In the genomic region with DNA sequence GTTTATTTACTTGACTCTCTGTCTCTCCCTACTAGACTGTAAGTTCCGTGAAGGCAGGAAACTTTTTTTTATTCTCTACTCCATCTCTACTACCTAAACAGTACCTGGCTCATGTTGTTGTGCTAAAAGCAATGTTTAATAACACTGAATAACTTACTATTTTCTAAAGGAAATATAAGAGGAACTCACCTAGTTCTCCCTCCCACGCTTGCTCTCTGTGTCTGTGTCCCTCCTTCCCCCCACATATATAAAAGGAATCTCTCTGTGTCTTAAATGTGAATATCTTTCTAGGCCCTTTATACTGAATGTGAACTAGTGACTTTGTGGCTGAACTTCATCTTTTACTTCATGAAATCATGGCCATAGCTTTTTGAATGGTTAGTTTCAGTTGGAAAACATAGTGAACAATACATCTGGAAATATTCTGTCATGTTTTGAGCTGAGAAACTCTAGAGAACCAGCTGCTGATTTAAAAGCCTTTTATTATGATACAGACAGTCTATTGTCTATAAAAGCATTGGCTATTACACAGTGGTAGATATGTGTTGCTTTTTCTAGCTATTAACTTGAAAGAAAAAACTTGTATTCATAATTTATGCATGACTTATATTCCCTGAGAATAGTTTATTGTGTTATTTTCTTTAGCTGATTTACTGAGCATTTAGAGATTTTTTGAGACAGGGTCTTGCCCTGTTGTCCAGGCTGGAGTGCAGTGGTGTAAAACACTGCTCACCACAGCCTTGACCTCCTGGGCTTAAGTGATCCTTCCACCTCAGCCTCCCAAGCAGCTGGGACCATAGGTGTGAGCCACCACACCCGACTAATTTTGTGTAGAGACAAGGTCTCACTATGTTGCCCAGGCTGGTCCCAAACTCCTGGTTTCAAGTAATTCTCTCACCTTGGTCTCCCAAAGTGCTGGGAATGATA, we compare ENCODE assay signal across 10 cellular contexts. TPM values are rescaled to one million over a fixed set of nuclear protein-coding genes. Genes with fewer than 3 reads are reported as not detected.
DNase-seq lines count a peak whose midpoint lies in the region; ATAC-seq and TF ChIP-seq lines count a peak whose summit lies in the region.
"Had no signal": no experiment of that assay in that cellular context is flagged by ENCODE, and none has a peak within 500 bp of the region (broad histone marks: within the 10 kb centered on the region; RNA-seq: fewer than 3 reads in every experiment).

No MANE protein-coding gene starts in this region.

- no peaks in the 10 kb centered on the region for H3K27me3 Mint-ChIP-seq in osteocyte (ENCODE audit: unreplicated experiment)
- H3K27me3 Mint-ChIP-seq: IgD-negative memory B cell had no signal

- H3K9me3 ChIP-seq in heart left ventricle (no peaks in the 10 kb centered on the region), colonic mucosa (no peaks in the 10 kb centered on the region), vagina (no peaks in the 10 kb centered on the region)

- no peak overlapping the region for H3K4me3 Mint-ChIP-seq in osteocyte (ENCODE audit: unreplicated experiment)

- H3K27me3 ChIP-seq in heart left ventricle (no peaks in the 10 kb centered on the region), colonic mucosa (no peaks in the 10 kb centered on the region), vagina (no peaks in the 10 kb centered on the region)

- peaks cover 0 to 37% (median 29%) of the 10 kb centered on the region in 9 donors for H3K36me3 ChIP-seq in heart left ventricle
- no peaks in the 10 kb centered on the region for H3K36me3 ChIP-seq in colonic mucosa
- peaks cover 0 to 23% of the 10 kb centered on the region in 2 donors for H3K36me3 ChIP-seq in vagina

- no peak overlapping the region for H3K9ac ChIP-seq in colonic mucosa (ENCODE audit: low read depth in 2 of 2, low read length in 2 of 2)

- no peaks in the 10 kb centered on the region for H3K9me3 Mint-ChIP-seq in osteocyte (ENCODE audit: unreplicated experiment)
- H3K9me3 Mint-ChIP-seq: IgD-negative memory B cell had no signal

- DNase-seq in heart left ventricle: no peak
- no peak for DNase-seq in cardiac septum (ENCODE audit: low spot score)
- DNase-seq in colonic mucosa: no peak
- no peak for DNase-seq in osteocyte (ENCODE audit: extremely low spot score, unreplicated experiment)
- no peak for DNase-seq in vagina (ENCODE audit: extremely low spot score in 2 of 2)
- no peak for DNase-seq in T-helper 9 cell
- DNase-seq in GM20000 (ENCODE audit: low spot score): no peak
- DNase-seq in nucleus accumbens (lab: John Stamatoyannopoulos, UW): no peak
- DNase-seq: activated T-cell treated with anti-CD3 and anti-CD28 coated beads, Interleukin-2, amount 50 U/mL, for 48 hours had no signal

- TF ChIP-seq POLR2A in heart left ventricle (IDR thresholded peaks at IDR 0.05) (no peak), vagina (IDR thresholded peaks at IDR 0.05) (no peak)

- peaks cover 2 to 59% (median 31%) of the 10 kb centered on the region in 12 donors for H3K4me1 ChIP-seq in heart left ventricle
- peaks cover 9% of the 10 kb centered on the region for H3K4me1 ChIP-seq in colonic mucosa
- peaks cover 38% of the 10 kb centered on the region for H3K4me1 ChIP-seq in vagina

- H3K27ac ChIP-seq in heart left ventricle: peak overlapping the region; percentile 47 to 82 (median 67)
- peak overlapping the region; percentile 51 for H3K27ac ChIP-seq in colonic mucosa
- peak overlapping the region; percentile 80 for H3K27ac ChIP-seq in vagina

- TF ChIP-seq CTCF in heart left ventricle (IDR thresholded peaks at IDR 0.05) (no peak), colonic mucosa (IDR thresholded peaks at IDR 0.05) (no peak), osteocyte (IDR thresholded peaks at IDR 0.05) (no peak), vagina (IDR thresholded peaks at IDR 0.05) (no peak), GM20000 (IDR thresholded peaks at IDR 0.05; ENCODE audit: extremely low read depth, missing control alignments) (no peak)

- peaks cover 36% of the 10 kb centered on the region for H3K36me3 Mint-ChIP-seq in osteocyte (ENCODE audit: unreplicated experiment)

- peaks cover 46% of the 10 kb centered on the region for H3K4me1 Mint-ChIP-seq in osteocyte (ENCODE audit: unreplicated experiment)

- H3K4me3 ChIP-seq in heart left ventricle (peak overlapping the region in 1 of 12 donors; percentile 1), colonic mucosa (no peak overlapping the region), vagina (no peak overlapping the region)

- intact Hi-C loops in heart left ventricle (cut with DNase I): no loop called here
- intact Hi-C loops in cardiac septum (cut with DNase I): no loop called here
- intact Hi-C loops in colonic mucosa (cut with DNase I): no loop called here
- intact Hi-C loops in vagina (cut with DNase I): no loop called here

- peak overlapping the region; percentile 84 for H3K27ac Mint-ChIP-seq in osteocyte (ENCODE audit: unreplicated experiment)

- ATAC-seq in heart left ventricle: peak in 1 of 4 donors; percentile 2

- WGBS in heart left ventricle, 4 donors: 37 to 62% (median 49%) methylated on average over 3 of the region's 3 CpGs

RNA-seq across cellular contexts. Expression of gene VCL, which starts 42.5 kb away (rescaled TPM):
- 100 to 1,000 TPM; 215 to 543 (median 273) TPM for total RNA-seq in heart left ventricle
- polyA plus RNA-seq in heart left ventricle: 100 to 1,000 TPM in 1 of 2 donors, 10 to 100 TPM in 1; 84.5 to 363 TPM
- 284 TPM for total RNA-seq in cardiac septum
- 100 to 1,000 TPM in 1 of 2 donors, 10 to 100 TPM in 1; 99.9 to 179 TPM for total RNA-seq in colonic mucosa
- total RNA-seq in osteocyte: 338 and 340 TPM in 2 replicates
- 74.6 TPM for total RNA-seq in vagina
